Comparison of ENCODE assay signal across 8 cellular contexts in genomic region chr17:75571197-75571884, GRCh38. TPM values are rescaled to one million over a fixed set of nuclear protein-coding genes. Genes with fewer than 3 reads are reported as not detected.
DNase-seq lines count a peak whose midpoint lies in the region; ATAC-seq and TF ChIP-seq lines count a peak whose summit lies in the region.

No MANE protein-coding gene starts in this region.

- peak; percentile 24 to 35 for DNase-seq in activated T-cell treated with anti-CD3 and anti-CD28 coated beads, Interleukin-2, amount 50 U/mL, for 48 hours
- DNase-seq in activated T-cell treated with anti-CD3 and anti-CD28 coated beads for 4 hours (no peak), RPMI8226 (peak; percentile 89), heart right ventricle (peak in 1 of 2 donors; percentile 48), tibial nerve (ENCODE audit: low spot score in 2 of 2) (peak in 1 of 2 donors; percentile 16), NCI-H524 (lab: John Stamatoyannopoulos, UW) (no peak)
- no peak for DNase-seq in NK-92 treated with Interleukin-12 subunit alpha and Interleukin-12 subunit beta, amount 100 ng/mL, for 24 hours (lab: John Stamatoyannopoulos, UW)

- TF ChIP-seq CTCF in heart right ventricle (IDR thresholded peaks at IDR 0.05) = no peak
- no peak for TF ChIP-seq CTCF in tibial nerve (IDR thresholded peaks at IDR 0.05)

- no peaks in the 10 kb centered on the region for H3K36me3 ChIP-seq in heart right ventricle
- H3K36me3 ChIP-seq in tibial nerve = peaks cover 0 to 31% (median 0%) of the 10 kb centered on the region in 3 donors

- peak in 1 of 2 donors; percentile 16 for TF ChIP-seq EP300 in tibial nerve (IDR thresholded peaks at IDR 0.05)

- H3K4me1 ChIP-seq in heart right ventricle = peaks cover 0 to 18% (median 0%) of the 10 kb centered on the region in 9 donors
- H3K4me1 ChIP-seq in tibial nerve = no peaks in the 10 kb centered on the region

- ATAC-seq in heart right ventricle = peak in 7 of 8 donors; percentile 46 to 80 (median 63)
- ATAC-seq in HG02981 (IDR thresholded peaks at IDR 0.05; ENCODE audit: unreplicated experiment) = no peak

- intact Hi-C loops in heart right ventricle (cut with DNase I) = no loop called here

- H3K27me3 ChIP-seq in heart right ventricle (no peaks in the 10 kb centered on the region), tibial nerve (no peaks in the 10 kb centered on the region)

- H3K27ac ChIP-seq in heart right ventricle (peak overlapping the region in 5 of 10 donors; percentile 47 to 88 (median 48)), tibial nerve (peak overlapping the region in 3 of 4 donors; percentile 52 to 62 (median 62))

- TF ChIP-seq POLR2A in tibial nerve (IDR thresholded peaks at IDR 0.05) = no peak

- H3K4me3 ChIP-seq in heart right ventricle (no peak overlapping the region), tibial nerve (no peak overlapping the region)

- 82 to 85% methylated on average over 15 of the region's 15 CpGs for WGBS in heart right ventricle, 2 donors
- WGBS in tibial nerve, 2 donors = 70 to 73% methylated on average over 4 to 8 of the region's 15 CpGs

- no peaks in the 10 kb centered on the region for H3K9me3 ChIP-seq in heart right ventricle
- no peaks in the 10 kb centered on the region for H3K9me3 ChIP-seq in tibial nerve

RNA-seq across cellular contexts. Expression of gene MYO15B, which starts 16.3 kb away (rescaled TPM):
- total RNA-seq in heart right ventricle (10 to 100 TPM; 27.9 to 62.2 (median 45.8) TPM), tibial nerve (100 to 1,000 TPM; 150 to 327 (median 278) TPM)
- 100 to 1,000 TPM in 1 of 2 donors, 10 to 100 TPM in 1; 30.8 to 205 TPM for polyA plus RNA-seq in heart right ventricle

RNA-seq across cellular contexts. Expression of gene LLGL2, which starts 45.8 kb away (rescaled TPM):
- total RNA-seq in heart right ventricle (1 to 10 TPM; 1.1 to 5.0 (median 2.6) TPM), tibial nerve (10 to 100 TPM in 1 of 4 donors, 1 to 10 TPM in 3; 8.4 to 18.4 (median 8.8) TPM)
- 10 to 100 TPM in 1 of 2 donors, 1 to 10 TPM in 1; 5.6 to 14.8 TPM for polyA plus RNA-seq in heart right ventricle

RNA-seq across cellular contexts. Expression of gene TSEN54, which starts 55.0 kb away (rescaled TPM):
- total RNA-seq in heart right ventricle (1 to 10 TPM; 4.2 to 9.9 (median 6.1) TPM), tibial nerve (10 to 100 TPM; 43.3 to 84.6 (median 53.0) TPM)
- polyA plus RNA-seq in heart right ventricle = 10 to 100 TPM; 13.6 to 18.1 TPM

RNA-seq across cellular contexts. Expression of gene CASKIN2, which starts 56.0 kb away (rescaled TPM):
- total RNA-seq in heart right ventricle (10 to 100 TPM; 29.0 to 59.2 (median 37.2) TPM), tibial nerve (10 to 100 TPM; 36.0 to 59.0 (median 51.3) TPM)
- polyA plus RNA-seq in heart right ventricle = 10 to 100 TPM; 17.6 to 31.2 TPM

Comparison
In these comparisons a context has a peak if more than half of its experiments do, and no peak if none do; other contexts are left out.
1. DNase-seq: peak in activated T-cell treated with anti-CD3 and anti-CD28 coated beads, Interleukin-2, amount 50 U/mL, for 48 hours (2 of 2) and RPMI8226 (single experiment); none in activated T-cell treated with anti-CD3 and anti-CD28 coated beads for 4 hours (single experiment), NCI-H524 (0 of 2) and NK-92 treated with Interleukin-12 subunit alpha and Interleukin-12 subunit beta, amount 100 ng/mL, for 24 hours (single experiment).
2. RNA of gene TSEN54, which starts 55.0 kb away (total RNA-seq): 43.3 to 84.6 TPM in tibial nerve; 4.2 to 9.9 TPM in heart right ventricle; every median in the first group is over 4 times any median in the second.